8 cellular contexts compared by ENCODE assay signal in the genomic region with DNA sequence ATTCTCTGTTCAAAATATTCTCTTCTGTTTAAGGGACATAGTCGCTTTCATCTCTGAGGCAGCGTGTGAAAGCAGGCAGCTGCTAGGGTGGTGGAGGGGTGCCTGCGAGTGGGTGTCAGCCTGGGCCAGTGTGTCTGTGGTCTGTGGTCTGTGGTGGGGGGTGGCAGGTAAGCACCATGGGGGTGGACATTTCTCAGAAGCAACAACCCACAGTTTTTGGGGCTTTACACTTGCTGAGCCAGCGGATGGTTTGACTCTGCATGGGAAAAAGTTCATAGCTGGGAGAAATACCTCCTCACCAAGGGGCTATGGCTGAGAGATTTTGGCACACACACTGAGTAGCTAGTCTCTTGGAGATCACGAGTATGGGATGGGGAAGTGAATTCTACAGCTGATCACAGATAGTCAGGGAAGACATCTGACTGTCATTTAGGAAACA.
A peak's percentile ranks its signal among the peaks of the same experiment; 100 is the strongest.
DNase-seq lines count a peak whose midpoint lies in the region; ATAC-seq and TF ChIP-seq lines count a peak whose summit lies in the region.

No MANE protein-coding gene starts in this region.

- H3K4me3 Mint-ChIP-seq in activated T-cell treated with anti-CD3 and anti-CD28 coated beads, Interleukin-2, amount 50 U/mL, for 72 hours = peak overlapping the region in 1 of 2 donors; percentile 21
- no peak overlapping the region for H3K4me3 Mint-ChIP-seq in stimulated activated effector memory CD8-positive, alpha-beta T cell treated with anti-CD3 and anti-CD28 coated beads, Interleukin-12 subunit alpha, Interleukin-12 subunit beta, amount 100 ng/mL, for 72 hours
- no peak overlapping the region for H3K4me3 Mint-ChIP-seq in HFFc6

- no peaks in the 10 kb centered on the region for H3K9me3 Mint-ChIP-seq in activated T-cell treated with anti-CD3 and anti-CD28 coated beads, Interleukin-2, amount 50 U/mL, for 72 hours
- H3K9me3 Mint-ChIP-seq in stimulated activated effector memory CD8-positive, alpha-beta T cell treated with anti-CD3 and anti-CD28 coated beads, Interleukin-12 subunit alpha, Interleukin-12 subunit beta, amount 100 ng/mL, for 72 hours = peaks cover 3% of the 10 kb centered on the region
- no peaks in the 10 kb centered on the region; the same call in 1 of the 2 replicates for H3K9me3 Mint-ChIP-seq in HFFc6

- TF ChIP-seq CTCF in HFFc6 (IDR thresholded peaks at IDR 0.05) (no peak), ascending aorta (IDR thresholded peaks at IDR 0.05) (no peak)

- H3K9me3 ChIP-seq in ascending aorta = no peaks in the 10 kb centered on the region

- intact Hi-C loops in ascending aorta (cut with DNase I) = no loop called here

- no peak overlapping the region for H3K4me3 ChIP-seq in ascending aorta

- peak; percentile 79 to 89 for ATAC-seq in activated T-cell treated with anti-CD3 and anti-CD28 coated beads, Interleukin-2, amount 50 U/mL, for 72 hours (replicated peaks in 1 of 2)
- peak; percentile 96 for ATAC-seq in HG02759 (IDR thresholded peaks at IDR 0.05; ENCODE audit: unreplicated experiment)
- ATAC-seq in stimulated activated effector memory CD8-positive, alpha-beta T cell treated with anti-CD3 and anti-CD28 coated beads, Interleukin-12 subunit alpha, Interleukin-12 subunit beta, amount 100 ng/mL, for 72 hours = peak; percentile 81

- peak; percentile 58 to 65 for DNase-seq in activated T-cell treated with anti-CD3 and anti-CD28 coated beads, Interleukin-2, amount 50 U/mL, for 72 hours
- DNase-seq in activated T-cell treated with anti-CD3 and anti-CD28 coated beads for 4 hours = no peak
- DNase-seq in OCI-M1 (lab: John Stamatoyannopoulos, UW) = peak; percentile 17
- DNase-seq in stimulated activated effector memory CD8-positive, alpha-beta T cell treated with anti-CD3 and anti-CD28 coated beads, Interleukin-12 subunit alpha, Interleukin-12 subunit beta, amount 100 ng/mL, for 72 hours (ENCODE audit: low spot score in 2 of 2) = peak in 1 of 2 donors; percentile 50
- DNase-seq in HFFc6 = no peak
- no peak for DNase-seq in activated gamma-delta T cell treated with Interleukin-2 at 50 U/mL for 16 hours
- DNase-seq in ascending aorta (ENCODE audit: low spot score in 2 of 2) = no peak

- H3K4me1 Mint-ChIP-seq in activated T-cell treated with anti-CD3 and anti-CD28 coated beads, Interleukin-2, amount 50 U/mL, for 72 hours (ENCODE audit: low read depth) = peaks cover 11% of the 10 kb centered on the region
- H3K4me1 Mint-ChIP-seq in stimulated activated effector memory CD8-positive, alpha-beta T cell treated with anti-CD3 and anti-CD28 coated beads, Interleukin-12 subunit alpha, Interleukin-12 subunit beta, amount 100 ng/mL, for 72 hours = peaks cover 21% of the 10 kb centered on the region
- H3K4me1 Mint-ChIP-seq in HFFc6 (ENCODE audit: low read depth) = no peaks in the 10 kb centered on the region

- no peak overlapping the region for H3K27ac Mint-ChIP-seq in activated T-cell treated with anti-CD3 and anti-CD28 coated beads, Interleukin-2, amount 50 U/mL, for 72 hours
- no peak overlapping the region for H3K27ac Mint-ChIP-seq in stimulated activated effector memory CD8-positive, alpha-beta T cell treated with anti-CD3 and anti-CD28 coated beads, Interleukin-12 subunit alpha, Interleukin-12 subunit beta, amount 100 ng/mL, for 72 hours
- no peak overlapping the region for H3K27ac Mint-ChIP-seq in HFFc6

- H3K27ac ChIP-seq in ascending aorta = no peak overlapping the region

- no peaks in the 10 kb centered on the region for H3K27me3 ChIP-seq in ascending aorta

- H3K36me3 Mint-ChIP-seq in activated T-cell treated with anti-CD3 and anti-CD28 coated beads, Interleukin-2, amount 50 U/mL, for 72 hours (ENCODE audit: insufficient read depth in 2 of 2) = no peaks in the 10 kb centered on the region
- peaks cover 7% of the 10 kb centered on the region for H3K36me3 Mint-ChIP-seq in stimulated activated effector memory CD8-positive, alpha-beta T cell treated with anti-CD3 and anti-CD28 coated beads, Interleukin-12 subunit alpha, Interleukin-12 subunit beta, amount 100 ng/mL, for 72 hours
- H3K36me3 Mint-ChIP-seq in HFFc6 (ENCODE audit: low read depth) = no peaks in the 10 kb centered on the region

- no peaks in the 10 kb centered on the region for H3K4me1 ChIP-seq in ascending aorta

- no peaks in the 10 kb centered on the region for H3K36me3 ChIP-seq in ascending aorta

- H3K27me3 Mint-ChIP-seq in activated T-cell treated with anti-CD3 and anti-CD28 coated beads, Interleukin-2, amount 50 U/mL, for 72 hours (ENCODE audit: low read depth) = peaks cover 11% of the 10 kb centered on the region
- H3K27me3 Mint-ChIP-seq in HFFc6 (ENCODE audit: insufficient read depth) = peaks cover 2% of the 10 kb centered on the region

Comparison
In these comparisons a context has a peak if more than half of its experiments do, and no peak if none do; other contexts are left out.
1. DNase-seq: peak in activated T-cell treated with anti-CD3 and anti-CD28 coated beads, Interleukin-2, amount 50 U/mL, for 72 hours (2 of 2) and OCI-M1 (single experiment); none in activated T-cell treated with anti-CD3 and anti-CD28 coated beads for 4 hours (single experiment), HFFc6 (single experiment), activated gamma-delta T cell treated with Interleukin-2 at 50 U/mL for 16 hours (single experiment) and ascending aorta (0 of 2).
2. Peak in every context shown above with its lines, with median percentiles within 50 percentile points of each other: ATAC-seq.